1 cellular context compared by ENCODE assay signal in the genomic region with DNA sequence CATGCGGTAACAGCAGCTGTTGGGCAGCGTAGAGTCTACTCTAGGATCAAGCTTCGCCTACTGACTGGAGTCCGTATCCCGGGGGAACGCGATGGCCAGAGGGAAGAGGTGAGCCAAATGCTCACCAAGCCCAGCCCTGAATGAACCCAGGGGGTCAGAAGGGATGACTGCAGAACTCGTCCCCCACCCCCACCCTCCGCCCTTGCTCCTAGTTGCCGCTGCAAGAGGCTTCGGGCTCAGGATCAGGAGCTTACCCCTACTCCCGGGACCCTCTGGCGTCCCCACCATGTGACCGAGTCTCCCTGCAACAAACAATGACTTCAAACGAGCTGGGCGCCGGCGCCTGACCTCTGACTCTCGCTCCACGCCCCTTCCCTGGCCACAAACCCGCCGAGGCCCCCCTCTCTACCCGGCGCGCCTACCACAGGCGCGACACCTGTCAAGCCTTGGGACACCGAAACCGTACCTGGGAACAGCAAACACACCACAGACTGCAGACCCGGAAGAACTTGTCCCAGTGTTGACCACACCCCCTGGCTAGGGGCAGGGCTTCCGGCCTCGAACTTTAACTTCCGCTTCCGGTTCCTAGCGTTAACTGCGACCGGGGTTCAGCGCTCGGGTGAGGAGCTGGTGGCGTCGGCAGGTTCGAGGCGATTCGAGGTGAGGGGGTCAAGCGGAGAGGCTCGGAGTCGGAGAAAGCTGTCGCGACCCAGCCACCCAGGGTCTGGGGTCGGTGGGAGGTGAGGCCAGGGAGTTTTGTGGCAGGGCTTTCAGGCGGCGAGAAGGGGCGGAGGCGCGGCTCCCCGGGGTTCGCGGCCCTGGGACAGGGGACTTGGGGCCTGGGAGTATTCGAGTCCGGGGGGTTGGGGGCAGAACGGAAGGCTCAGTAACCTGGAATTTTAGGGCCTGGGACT.
TF ChIP-seq lines count a peak whose summit lies in the region.

Gene UBL5, plus strand, starts transcription at position 594 of the 914 bp plus-strand sequence. CDS start 420 bp downstream, outside the sequence.

TF ChIP-seq in HepG2, 621 proteins besides CTCF, POLR2A, EP300 and RAD21 (continued from another document and continues in another):
- TF ChIP-seq, protein P1, sequence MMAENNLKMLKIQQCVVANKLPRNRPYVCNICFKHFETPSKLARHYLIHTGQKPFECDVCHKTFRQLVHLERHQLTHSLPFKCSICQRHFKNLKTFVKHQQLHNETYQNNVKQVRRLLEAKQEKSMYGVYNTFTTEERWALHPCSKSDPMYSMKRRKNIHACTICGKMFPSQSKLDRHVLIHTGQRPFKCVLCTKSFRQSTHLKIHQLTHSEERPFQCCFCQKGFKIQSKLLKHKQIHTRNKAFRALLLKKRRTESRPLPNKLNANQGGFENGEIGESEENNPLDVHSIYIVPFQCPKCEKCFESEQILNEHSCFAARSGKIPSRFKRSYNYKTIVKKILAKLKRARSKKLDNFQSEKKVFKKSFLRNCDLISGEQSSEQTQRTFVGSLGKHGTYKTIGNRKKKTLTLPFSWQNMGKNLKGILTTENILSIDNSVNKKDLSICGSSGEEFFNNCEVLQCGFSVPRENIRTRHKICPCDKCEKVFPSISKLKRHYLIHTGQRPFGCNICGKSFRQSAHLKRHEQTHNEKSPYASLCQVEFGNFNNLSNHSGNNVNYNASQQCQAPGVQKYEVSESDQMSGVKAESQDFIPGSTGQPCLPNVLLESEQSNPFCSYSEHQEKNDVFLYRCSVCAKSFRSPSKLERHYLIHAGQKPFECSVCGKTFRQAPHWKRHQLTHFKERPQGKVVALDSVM (CRISPR knock-in tag; IDR thresholded peaks at IDR 0.05): no peak
- TF ChIP-seq BATF2 (CRISPR knock-in tag; IDR thresholded peaks at IDR 0.05): no peak
- TF ChIP-seq, protein P2, sequence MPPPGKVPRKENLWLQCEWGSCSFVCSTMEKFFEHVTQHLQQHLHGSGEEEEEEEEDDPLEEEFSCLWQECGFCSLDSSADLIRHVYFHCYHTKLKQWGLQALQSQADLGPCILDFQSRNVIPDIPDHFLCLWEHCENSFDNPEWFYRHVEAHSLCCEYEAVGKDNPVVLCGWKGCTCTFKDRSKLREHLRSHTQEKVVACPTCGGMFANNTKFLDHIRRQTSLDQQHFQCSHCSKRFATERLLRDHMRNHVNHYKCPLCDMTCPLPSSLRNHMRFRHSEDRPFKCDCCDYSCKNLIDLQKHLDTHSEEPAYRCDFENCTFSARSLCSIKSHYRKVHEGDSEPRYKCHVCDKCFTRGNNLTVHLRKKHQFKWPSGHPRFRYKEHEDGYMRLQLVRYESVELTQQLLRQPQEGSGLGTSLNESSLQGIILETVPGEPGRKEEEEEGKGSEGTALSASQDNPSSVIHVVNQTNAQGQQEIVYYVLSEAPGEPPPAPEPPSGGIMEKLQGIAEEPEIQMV (CRISPR knock-in tag; IDR thresholded peaks at IDR 0.05; ENCODE audit: low read depth): peak; percentile 46; the same call in 1 of the 2 replicates
- TF ChIP-seq, protein P3, sequence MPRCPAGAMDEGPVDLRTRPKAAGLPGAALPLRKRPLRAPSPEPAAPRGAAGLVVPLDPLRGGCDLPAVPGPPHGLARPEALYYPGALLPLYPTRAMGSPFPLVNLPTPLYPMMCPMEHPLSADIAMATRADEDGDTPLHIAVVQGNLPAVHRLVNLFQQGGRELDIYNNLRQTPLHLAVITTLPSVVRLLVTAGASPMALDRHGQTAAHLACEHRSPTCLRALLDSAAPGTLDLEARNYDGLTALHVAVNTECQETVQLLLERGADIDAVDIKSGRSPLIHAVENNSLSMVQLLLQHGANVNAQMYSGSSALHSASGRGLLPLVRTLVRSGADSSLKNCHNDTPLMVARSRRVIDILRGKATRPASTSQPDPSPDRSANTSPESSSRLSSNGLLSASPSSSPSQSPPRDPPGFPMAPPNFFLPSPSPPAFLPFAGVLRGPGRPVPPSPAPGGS (CRISPR knock-in tag; IDR thresholded peaks at IDR 0.05): no peak
- TF ChIP-seq ZNF343 (CRISPR knock-in tag; IDR thresholded peaks at IDR 0.05): 0 out of 2 replicates have a peak, but pooled peaks have one; percentile 25
- TF ChIP-seq, protein P4, sequence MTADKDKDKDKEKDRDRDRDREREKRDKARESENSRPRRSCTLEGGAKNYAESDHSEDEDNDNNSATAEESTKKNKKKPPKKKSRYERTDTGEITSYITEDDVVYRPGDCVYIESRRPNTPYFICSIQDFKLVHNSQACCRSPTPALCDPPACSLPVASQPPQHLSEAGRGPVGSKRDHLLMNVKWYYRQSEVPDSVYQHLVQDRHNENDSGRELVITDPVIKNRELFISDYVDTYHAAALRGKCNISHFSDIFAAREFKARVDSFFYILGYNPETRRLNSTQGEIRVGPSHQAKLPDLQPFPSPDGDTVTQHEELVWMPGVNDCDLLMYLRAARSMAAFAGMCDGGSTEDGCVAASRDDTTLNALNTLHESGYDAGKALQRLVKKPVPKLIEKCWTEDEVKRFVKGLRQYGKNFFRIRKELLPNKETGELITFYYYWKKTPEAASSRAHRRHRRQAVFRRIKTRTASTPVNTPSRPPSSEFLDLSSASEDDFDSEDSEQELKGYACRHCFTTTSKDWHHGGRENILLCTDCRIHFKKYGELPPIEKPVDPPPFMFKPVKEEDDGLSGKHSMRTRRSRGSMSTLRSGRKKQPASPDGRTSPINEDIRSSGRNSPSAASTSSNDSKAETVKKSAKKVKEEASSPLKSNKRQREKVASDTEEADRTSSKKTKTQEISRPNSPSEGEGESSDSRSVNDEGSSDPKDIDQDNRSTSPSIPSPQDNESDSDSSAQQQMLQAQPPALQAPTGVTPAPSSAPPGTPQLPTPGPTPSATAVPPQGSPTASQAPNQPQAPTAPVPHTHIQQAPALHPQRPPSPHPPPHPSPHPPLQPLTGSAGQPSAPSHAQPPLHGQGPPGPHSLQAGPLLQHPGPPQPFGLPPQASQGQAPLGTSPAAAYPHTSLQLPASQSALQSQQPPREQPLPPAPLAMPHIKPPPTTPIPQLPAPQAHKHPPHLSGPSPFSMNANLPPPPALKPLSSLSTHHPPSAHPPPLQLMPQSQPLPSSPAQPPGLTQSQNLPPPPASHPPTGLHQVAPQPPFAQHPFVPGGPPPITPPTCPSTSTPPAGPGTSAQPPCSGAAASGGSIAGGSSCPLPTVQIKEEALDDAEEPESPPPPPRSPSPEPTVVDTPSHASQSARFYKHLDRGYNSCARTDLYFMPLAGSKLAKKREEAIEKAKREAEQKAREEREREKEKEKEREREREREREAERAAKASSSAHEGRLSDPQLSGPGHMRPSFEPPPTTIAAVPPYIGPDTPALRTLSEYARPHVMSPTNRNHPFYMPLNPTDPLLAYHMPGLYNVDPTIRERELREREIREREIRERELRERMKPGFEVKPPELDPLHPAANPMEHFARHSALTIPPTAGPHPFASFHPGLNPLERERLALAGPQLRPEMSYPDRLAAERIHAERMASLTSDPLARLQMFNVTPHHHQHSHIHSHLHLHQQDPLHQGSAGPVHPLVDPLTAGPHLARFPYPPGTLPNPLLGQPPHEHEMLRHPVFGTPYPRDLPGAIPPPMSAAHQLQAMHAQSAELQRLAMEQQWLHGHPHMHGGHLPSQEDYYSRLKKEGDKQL (CRISPR knock-in tag; IDR thresholded peaks at IDR 0.05; ENCODE audit: low read depth): no peak
- peak; percentile 77 for TF ChIP-seq ZBTB25 (CRISPR knock-in tag; IDR thresholded peaks at IDR 0.05)
- no peak for TF ChIP-seq ZSCAN5A (CRISPR knock-in tag; IDR thresholded peaks at IDR 0.05; ENCODE audit: borderline replicate concordance)
- TF ChIP-seq, protein P5, sequence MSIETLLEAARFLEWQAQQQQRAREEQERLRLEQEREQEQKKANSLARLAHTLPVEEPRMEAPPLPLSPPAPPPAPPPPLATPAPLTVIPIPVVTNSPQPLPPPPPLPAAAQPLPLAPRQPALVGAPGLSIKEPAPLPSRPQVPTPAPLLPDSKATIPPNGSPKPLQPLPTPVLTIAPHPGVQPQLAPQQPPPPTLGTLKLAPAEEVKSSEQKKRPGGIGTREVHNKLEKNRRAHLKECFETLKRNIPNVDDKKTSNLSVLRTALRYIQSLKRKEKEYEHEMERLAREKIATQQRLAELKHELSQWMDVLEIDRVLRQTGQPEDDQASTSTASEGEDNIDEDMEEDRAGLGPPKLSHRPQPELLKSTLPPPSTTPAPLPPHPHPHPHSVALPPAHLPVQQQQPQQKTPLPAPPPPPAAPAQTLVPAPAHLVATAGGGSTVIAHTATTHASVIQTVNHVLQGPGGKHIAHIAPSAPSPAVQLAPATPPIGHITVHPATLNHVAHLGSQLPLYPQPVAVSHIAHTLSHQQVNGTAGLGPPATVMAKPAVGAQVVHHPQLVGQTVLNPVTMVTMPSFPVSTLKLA (IDR thresholded peaks at IDR 0.05): peak; percentile 61; the same call in 1 of the 2 replicates
- TF ChIP-seq ZNF713 (CRISPR knock-in tag; IDR thresholded peaks at IDR 0.05): 0 out of 2 replicates have a peak, but pooled peaks have one; percentile 65
- TF ChIP-seq ZNF354B (CRISPR knock-in tag; IDR thresholded peaks at IDR 0.05): no peak
- no peak for TF ChIP-seq ATAD3A (CRISPR knock-in tag; IDR thresholded peaks at IDR 0.05)
- TF ChIP-seq, protein P6, sequence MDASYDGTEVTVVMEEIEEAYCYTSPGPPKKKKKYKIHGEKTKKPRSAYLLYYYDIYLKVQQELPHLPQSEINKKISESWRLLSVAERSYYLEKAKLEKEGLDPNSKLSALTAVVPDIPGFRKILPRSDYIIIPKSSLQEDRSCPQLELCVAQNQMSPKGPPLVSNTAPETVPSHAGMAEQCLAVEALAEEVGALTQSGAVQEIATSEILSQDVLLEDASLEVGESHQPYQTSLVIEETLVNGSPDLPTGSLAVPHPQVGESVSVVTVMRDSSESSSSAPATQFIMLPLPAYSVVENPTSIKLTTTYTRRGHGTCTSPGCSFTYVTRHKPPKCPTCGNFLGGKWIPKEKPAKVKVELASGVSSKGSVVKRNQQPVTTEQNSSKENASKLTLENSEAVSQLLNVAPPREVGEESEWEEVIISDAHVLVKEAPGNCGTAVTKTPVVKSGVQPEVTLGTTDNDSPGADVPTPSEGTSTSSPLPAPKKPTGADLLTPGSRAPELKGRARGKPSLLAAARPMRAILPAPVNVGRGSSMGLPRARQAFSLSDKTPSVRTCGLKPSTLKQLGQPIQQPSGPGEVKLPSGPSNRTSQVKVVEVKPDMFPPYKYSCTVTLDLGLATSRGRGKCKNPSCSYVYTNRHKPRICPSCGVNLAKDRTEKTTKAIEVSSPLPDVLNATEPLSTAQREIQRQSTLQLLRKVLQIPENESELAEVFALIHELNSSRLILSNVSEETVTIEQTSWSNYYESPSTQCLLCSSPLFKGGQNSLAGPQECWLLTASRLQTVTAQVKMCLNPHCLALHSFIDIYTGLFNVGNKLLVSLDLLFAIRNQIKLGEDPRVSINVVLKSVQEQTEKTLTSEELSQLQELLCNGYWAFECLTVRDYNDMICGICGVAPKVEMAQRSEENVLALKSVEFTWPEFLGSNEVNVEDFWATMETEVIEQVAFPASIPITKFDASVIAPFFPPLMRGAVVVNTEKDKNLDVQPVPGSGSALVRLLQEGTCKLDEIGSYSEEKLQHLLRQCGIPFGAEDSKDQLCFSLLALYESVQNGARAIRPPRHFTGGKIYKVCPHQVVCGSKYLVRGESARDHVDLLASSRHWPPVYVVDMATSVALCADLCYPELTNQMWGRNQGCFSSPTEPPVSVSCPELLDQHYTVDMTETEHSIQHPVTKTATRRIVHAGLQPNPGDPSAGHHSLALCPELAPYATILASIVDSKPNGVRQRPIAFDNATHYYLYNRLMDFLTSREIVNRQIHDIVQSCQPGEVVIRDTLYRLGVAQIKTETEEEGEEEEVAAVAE (CRISPR knock-in tag; IDR thresholded peaks at IDR 0.05; ENCODE audit: borderline replicate concordance): peak; percentile 28; the same call in 1 of the 2 replicates
- TF ChIP-seq, protein P7, sequence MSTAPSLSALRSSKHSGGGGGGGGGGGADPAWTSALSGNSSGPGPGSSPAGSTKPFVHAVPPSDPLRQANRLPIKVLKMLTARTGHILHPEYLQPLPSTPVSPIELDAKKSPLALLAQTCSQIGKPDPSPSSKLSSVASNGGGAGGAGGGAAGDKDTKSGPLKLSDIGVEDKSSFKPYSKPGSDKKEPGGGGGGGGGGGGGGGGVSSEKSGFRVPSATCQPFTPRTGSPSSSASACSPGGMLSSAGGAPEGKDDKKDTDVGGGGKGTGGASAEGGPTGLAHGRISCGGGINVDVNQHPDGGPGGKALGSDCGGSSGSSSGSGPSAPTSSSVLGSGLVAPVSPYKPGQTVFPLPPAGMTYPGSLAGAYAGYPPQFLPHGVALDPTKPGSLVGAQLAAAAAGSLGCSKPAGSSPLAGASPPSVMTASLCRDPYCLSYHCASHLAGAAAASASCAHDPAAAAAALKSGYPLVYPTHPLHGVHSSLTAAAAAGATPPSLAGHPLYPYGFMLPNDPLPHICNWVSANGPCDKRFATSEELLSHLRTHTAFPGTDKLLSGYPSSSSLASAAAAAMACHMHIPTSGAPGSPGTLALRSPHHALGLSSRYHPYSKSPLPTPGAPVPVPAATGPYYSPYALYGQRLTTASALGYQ (CRISPR knock-in tag; IDR thresholded peaks at IDR 0.05): peak; percentile 59; the same call in 1 of the 2 replicates
- no peak for TF ChIP-seq ZNF747 (CRISPR knock-in tag; IDR thresholded peaks at IDR 0.05; ENCODE audit: borderline replicate concordance)
